ENCODE assay signal across 8 cellular contexts in genomic region chr5:172766287-172767104, GRCh38. TPM values are rescaled to one million over a fixed set of nuclear protein-coding genes. Genes with fewer than 3 reads are reported as not detected.
DNase-seq lines count a peak whose midpoint lies in the region; ATAC-seq and TF ChIP-seq lines count a peak whose summit lies in the region.

No MANE protein-coding gene starts in this region.

- peak overlapping the region; percentile 85 for H3K4me3 ChIP-seq in fibroblast of pulmonary artery (replicated peaks; ENCODE audit: low read depth, low read length)

- H3K27me3 Mint-ChIP-seq in activated CD4-positive, alpha-beta memory T cell treated with anti-CD3 and anti-CD28 coated beads, Interleukin-2, amount 10 ng/mL, durations not matched to agents 7 days and 5 days = no peaks in the 10 kb centered on the region
- no peaks in the 10 kb centered on the region for H3K27me3 Mint-ChIP-seq in natural killer cell treated with Interleukin-12 subunit alpha and Interleukin-12 subunit beta and Interleukin-15 and Interleukin-18, amount 100 ng/mL, for 72 hours

- POLR2A ChIA-PET in activated CD4-positive, alpha-beta memory T cell treated with anti-CD3 and anti-CD28 coated beads, Interleukin-2, amount 10 ng/mL, durations not matched to agents 7 days and 5 days (lab: Charles Lee) = interaction anchor here (0.8 kb wide), 1 partner anchor 12 kb away, joined by 3 read pairs; no protein-coding TSS in a partner anchor

- H3K4me1 Mint-ChIP-seq in activated CD4-positive, alpha-beta memory T cell treated with anti-CD3 and anti-CD28 coated beads, Interleukin-2, amount 10 ng/mL, durations not matched to agents 7 days and 5 days = peaks cover 43% of the 10 kb centered on the region
- H3K4me1 Mint-ChIP-seq in natural killer cell treated with Interleukin-12 subunit alpha and Interleukin-12 subunit beta and Interleukin-15 and Interleukin-18, amount 100 ng/mL, for 72 hours (ENCODE audit: low read depth in 2 of 2) = peaks cover 26 to 38% of the 10 kb centered on the region in 2 donors

- DNase-seq in NCI-H510A treated with DMSO at 0.1 percent for 48 hours (lab: John Stamatoyannopoulos, UW) (peak; percentile 20), NCI-H510A (lab: John Stamatoyannopoulos, UW) (no peak), fibroblast of pulmonary artery (ENCODE audit: low read depth) (peak; percentile 92), GM03348 (ENCODE audit: low spot score) (no peak), NCI-H446 treated with DMSO at 0.1 percent for 48 hours (lab: John Stamatoyannopoulos, UW) (no peak)
- DNase-seq in activated CD4-positive, alpha-beta memory T cell treated with anti-CD3 and anti-CD28 coated beads, Interleukin-2, amount 10 ng/mL, durations not matched to agents 7 days and 5 days = no peak
- no peak for DNase-seq in natural killer cell treated with Interleukin-12 subunit alpha and Interleukin-12 subunit beta and Interleukin-15 and Interleukin-18, amount 100 ng/mL, for 72 hours (ENCODE audit: low spot score)

- H3K9me3 Mint-ChIP-seq in activated CD4-positive, alpha-beta memory T cell treated with anti-CD3 and anti-CD28 coated beads, Interleukin-2, amount 10 ng/mL, durations not matched to agents 7 days and 5 days = no peaks in the 10 kb centered on the region
- H3K9me3 Mint-ChIP-seq in natural killer cell treated with Interleukin-12 subunit alpha and Interleukin-12 subunit beta and Interleukin-15 and Interleukin-18, amount 100 ng/mL, for 72 hours = no peaks in the 10 kb centered on the region

- peaks cover 19% of the 10 kb centered on the region for H3K36me3 Mint-ChIP-seq in activated CD4-positive, alpha-beta memory T cell treated with anti-CD3 and anti-CD28 coated beads, Interleukin-2, amount 10 ng/mL, durations not matched to agents 7 days and 5 days (ENCODE audit: low read depth)
- no peaks in the 10 kb centered on the region for H3K36me3 Mint-ChIP-seq in natural killer cell treated with Interleukin-12 subunit alpha and Interleukin-12 subunit beta and Interleukin-15 and Interleukin-18, amount 100 ng/mL, for 72 hours

- H3K4me3 Mint-ChIP-seq in activated CD4-positive, alpha-beta memory T cell treated with anti-CD3 and anti-CD28 coated beads, Interleukin-2, amount 10 ng/mL, durations not matched to agents 7 days and 5 days = no peak overlapping the region
- H3K4me3 Mint-ChIP-seq in natural killer cell treated with Interleukin-12 subunit alpha and Interleukin-12 subunit beta and Interleukin-15 and Interleukin-18, amount 100 ng/mL, for 72 hours = peak overlapping the region; percentile 21

- H3K27ac Mint-ChIP-seq in activated CD4-positive, alpha-beta memory T cell treated with anti-CD3 and anti-CD28 coated beads, Interleukin-2, amount 10 ng/mL, durations not matched to agents 7 days and 5 days = peak overlapping the region; percentile 82
- H3K27ac Mint-ChIP-seq in natural killer cell treated with Interleukin-12 subunit alpha and Interleukin-12 subunit beta and Interleukin-15 and Interleukin-18, amount 100 ng/mL, for 72 hours = peak overlapping the region; percentile 82 to 91

- CTCF ChIA-PET in activated CD4-positive, alpha-beta memory T cell treated with anti-CD3 and anti-CD28 coated beads, Interleukin-2, amount 10 ng/mL, durations not matched to agents 7 days and 5 days (lab: Charles Lee) = no interaction called here

- ATAC-seq in natural killer cell treated with Interleukin-12 subunit alpha and Interleukin-12 subunit beta and Interleukin-15 and Interleukin-18, amount 100 ng/mL, for 72 hours = no peak
- no peak for ATAC-seq in GM18868 (IDR thresholded peaks at IDR 0.05; ENCODE audit: unreplicated experiment)

- no peak for TF ChIP-seq CTCF in fibroblast of pulmonary artery (IDR thresholded peaks at IDR 0.05; ENCODE audit: low read length, missing control alignments)

RNA-seq across cellular contexts. Expression of gene DUSP1, which starts 4.5 kb away (rescaled TPM):
- total RNA-seq in activated CD4-positive, alpha-beta memory T cell treated with anti-CD3 and anti-CD28 coated beads, Interleukin-2, amount 10 ng/mL, durations not matched to agents 7 days and 5 days = 10 to 100 TPM; 17.0 to 18.8 TPM
- 10 to 100 TPM; 12.4 to 13.6 TPM for total RNA-seq in natural killer cell treated with Interleukin-12 subunit alpha and Interleukin-12 subunit beta and Interleukin-15 and Interleukin-18, amount 100 ng/mL, for 72 hours

Comparison
In these comparisons a context has a peak if more than half of its experiments do, and no peak if none do; other contexts are left out.
1. DNase-seq: peak in NCI-H510A treated with DMSO at 0.1 percent for 48 hours (single experiment) and fibroblast of pulmonary artery (single experiment); none in NCI-H510A (single experiment), activated CD4-positive, alpha-beta memory T cell treated with anti-CD3 and anti-CD28 coated beads, Interleukin-2, amount 10 ng/mL, durations not matched to agents 7 days and 5 days (single experiment), natural killer cell treated with Interleukin-12 subunit alpha and Interleukin-12 subunit beta and Interleukin-15 and Interleukin-18, amount 100 ng/mL, for 72 hours (single experiment), GM03348 (single experiment) and NCI-H446 treated with DMSO at 0.1 percent for 48 hours (single experiment).